In genomic region chr1:113146242-113147072, GRCh38 we compare ENCODE assay signal across 11 cellular contexts.
A peak's percentile ranks its signal among the peaks of the same experiment; 100 is the strongest.
DNase-seq lines count a peak whose midpoint lies in the region; ATAC-seq and TF ChIP-seq lines count a peak whose summit lies in the region.
"Had no signal": no experiment of that assay in that cellular context is flagged by ENCODE, and none has a peak within 500 bp of the region (broad histone marks: within the 10 kb centered on the region; RNA-seq: fewer than 3 reads in every experiment).

No MANE protein-coding gene starts in this region.

- H3K4me3 Mint-ChIP-seq in natural killer cell, result no peak overlapping the region
- H3K4me3 Mint-ChIP-seq: dendritic cell treated with granulocyte-macrophage colony-stimulating factor and Interleukin-4, amounts not matched to agents 40 ng/mL and 50 ng/mL, for 4 days had no signal

- no peaks in the 10 kb centered on the region for H3K27me3 Mint-ChIP-seq in natural killer cell (ENCODE audit: low read depth in 2 of 2)
- H3K27me3 Mint-ChIP-seq: dendritic cell treated with granulocyte-macrophage colony-stimulating factor and Interleukin-4, amounts not matched to agents 40 ng/mL and 50 ng/mL, for 4 days had no signal

- peaks cover 8 to 21% of the 10 kb centered on the region in 2 donors for H3K4me1 Mint-ChIP-seq in natural killer cell

- intact Hi-C loops in natural killer cell (cut with micrococcal nuclease), result no loop called here

- no peak overlapping the region for H3K27ac Mint-ChIP-seq in natural killer cell
- H3K27ac Mint-ChIP-seq: dendritic cell treated with granulocyte-macrophage colony-stimulating factor and Interleukin-4, amounts not matched to agents 40 ng/mL and 50 ng/mL, for 4 days had no signal

- ATAC-seq in natural killer cell (peak in 2 of 3 donors; percentile 55 to 58), GM21723 (IDR thresholded peaks at IDR 0.05; ENCODE audit: unreplicated experiment) (no peak), HG03159 (IDR thresholded peaks at IDR 0.05; ENCODE audit: unreplicated experiment) (no peak)

- H3K9me3 Mint-ChIP-seq in natural killer cell, result no peaks in the 10 kb centered on the region
- H3K9me3 Mint-ChIP-seq: dendritic cell treated with granulocyte-macrophage colony-stimulating factor and Interleukin-4, amounts not matched to agents 40 ng/mL and 50 ng/mL, for 4 days had no signal

- no peaks in the 10 kb centered on the region for H3K36me3 Mint-ChIP-seq in natural killer cell

- DNase-seq in EL, result peak; percentile 56
- DNase-seq in M059J (ENCODE audit: low read depth), result peak; percentile 82
- peak; percentile 82 for DNase-seq in amniotic epithelial cell (ENCODE audit: low read depth)
- DNase-seq in natural killer cell, result no peak
- DNase-seq in RKO (ENCODE audit: low spot score), result no peak
- DNase-seq: NCI-H2029 treated with DMSO at 0.1 percent for 48 hours; Right ventricle myocardium superior; stimulated activated naive CD4-positive, alpha-beta T cell treated with Interleukin-2 at 50 U/mL for 16 hours had no signal

- TF ChIP-seq CTCF in natural killer cell (IDR thresholded peaks at IDR 0.05), result no peak

Comparison
In these comparisons a context has a peak if more than half of its experiments do, and no peak if none do; other contexts are left out.
1. DNase-seq: peak in EL (single experiment), M059J (single experiment) and amniotic epithelial cell (single experiment); none in natural killer cell (single experiment) and RKO (single experiment).
2. ATAC-seq: peak in natural killer cell (2 of 3); none in GM21723 (single experiment) and HG03159 (single experiment).